9 cellular contexts compared by ENCODE assay signal in genomic region chr4:13920901-13921300, GRCh38.
DNase-seq lines count a peak whose midpoint lies in the region; ATAC-seq and TF ChIP-seq lines count a peak whose summit lies in the region.
"Had no signal": no experiment of that assay in that cellular context is flagged by ENCODE, and none has a peak within 500 bp of the region (broad histone marks: within the 10 kb centered on the region; RNA-seq: fewer than 3 reads in every experiment).

No MANE protein-coding gene starts in this region.

- H3K36me3 Mint-ChIP-seq in osteocyte (ENCODE audit: unreplicated experiment): no peaks in the 10 kb centered on the region

- no peak overlapping the region for H2AFZ ChIP-seq in fibroblast of lung (ENCODE audit: low read length)

- TF ChIP-seq CTCF in fibroblast of lung (conservative IDR thresholded peaks at IDR 0.05 in 1 of 2, IDR thresholded peaks at IDR 0.05 in 1 of 2; ENCODE audit: low read depth in 1 of 2, low read length in 2 of 2) (no peak), osteocyte (IDR thresholded peaks at IDR 0.05) (no peak)

- H3K27ac Mint-ChIP-seq in osteocyte (ENCODE audit: unreplicated experiment): peak overlapping the region; percentile 99
- H3K27ac Mint-ChIP-seq: activated T-helper 17 cell treated with anti-CD3 and anti-CD28 coated beads, Interleukin-2, amount 50 U/mL, for 72 hours had no signal

- H4K20me1 ChIP-seq in fibroblast of lung (ENCODE audit: control insufficient read depth, extremely low read depth, insufficient read depth, low read length): no peaks in the 10 kb centered on the region

- peaks cover 84% of the 10 kb centered on the region for H3K4me1 Mint-ChIP-seq in osteocyte (ENCODE audit: unreplicated experiment)
- H3K4me1 Mint-ChIP-seq: activated T-helper 17 cell treated with anti-CD3 and anti-CD28 coated beads, Interleukin-2, amount 50 U/mL, for 72 hours had no signal

- DNase-seq in DMS53 treated with DMSO at 0.1 percent for 48 hours (lab: John Stamatoyannopoulos, UW; ENCODE audit: unreplicated experiment): peak; percentile 68
- peak; percentile 100 for DNase-seq in RPMI7951 (ENCODE audit: low read depth)
- peak; percentile 99 to 100 for DNase-seq in fibroblast of lung (ENCODE audit: low read depth in 2 of 2)
- peak; percentile 89 for DNase-seq in osteocyte (ENCODE audit: extremely low spot score, unreplicated experiment)
- DNase-seq in NCI-H187 treated with DMSO at 0.1 percent for 48 hours (lab: John Stamatoyannopoulos, UW): no peak
- no peak for DNase-seq in stimulated activated naive CD8-positive, alpha-beta T cell treated with anti-CD3 and anti-CD28 coated beads, Interleukin-15, Interleukin-2, amounts not matched to agents 100 U/mL and 50 U/mL, for 24 hours
- DNase-seq in stimulated activated naive CD4-positive, alpha-beta T cell (lab: John Stamatoyannopoulos, UW): no peak

- no peaks in the 10 kb centered on the region for H3K79me2 ChIP-seq in fibroblast of lung (ENCODE audit: control insufficient read depth, insufficient read depth, low read length)

- peak overlapping the region; percentile 16 for H3K4me2 ChIP-seq in fibroblast of lung (ENCODE audit: extremely low read depth, insufficient read depth, low read length)

- H3K4me1 ChIP-seq in fibroblast of lung (ENCODE audit: control insufficient read depth, extremely low read depth, insufficient read depth, low read length): peaks cover 32% of the 10 kb centered on the region

- no peak overlapping the region for H3K4me3 ChIP-seq in fibroblast of lung (replicated peaks in 1 of 4; ENCODE audit: control extremely low read depth in 1 of 4, insufficient read depth in 1 of 4, low read depth in 3 of 4, low read length in 4 of 4)

- no peaks in the 10 kb centered on the region for H3K36me3 ChIP-seq in fibroblast of lung (ENCODE audit: control insufficient read depth, insufficient read depth, low read length)

- H3K9me3 Mint-ChIP-seq in osteocyte (ENCODE audit: unreplicated experiment): no peaks in the 10 kb centered on the region
- H3K9me3 Mint-ChIP-seq: activated T-helper 17 cell treated with anti-CD3 and anti-CD28 coated beads, Interleukin-2, amount 50 U/mL, for 72 hours had no signal

- no peak for ATAC-seq in HG02973 (IDR thresholded peaks at IDR 0.05; ENCODE audit: unreplicated experiment)
- no peak for ATAC-seq in stimulated activated naive CD8-positive, alpha-beta T cell treated with anti-CD3 and anti-CD28 coated beads, Interleukin-15, Interleukin-2, amounts not matched to agents 100 U/mL and 50 U/mL, for 24 hours
- ATAC-seq: activated T-helper 17 cell treated with anti-CD3 and anti-CD28 coated beads, Interleukin-2, amount 50 U/mL, for 72 hours had no signal

- no peaks in the 10 kb centered on the region for H3K9me3 ChIP-seq in fibroblast of lung (ENCODE audit: control insufficient read depth, insufficient read depth, low read depth, low read length)

- H3K27ac ChIP-seq in fibroblast of lung (ENCODE audit: insufficient read depth, low read length): peak overlapping the region; percentile 100

- peak overlapping the region; percentile 38 for H3K9ac ChIP-seq in fibroblast of lung (ENCODE audit: insufficient read depth, low read length)

- no peaks in the 10 kb centered on the region for H3K27me3 ChIP-seq in fibroblast of lung (ENCODE audit: control insufficient read depth, insufficient read depth, low read length)

- H3K4me3 Mint-ChIP-seq in osteocyte (ENCODE audit: unreplicated experiment): peak overlapping the region; percentile 4
- H3K4me3 Mint-ChIP-seq: activated T-helper 17 cell treated with anti-CD3 and anti-CD28 coated beads, Interleukin-2, amount 50 U/mL, for 72 hours had no signal

- H3K27me3 Mint-ChIP-seq in osteocyte (ENCODE audit: unreplicated experiment): no peaks in the 10 kb centered on the region
- H3K27me3 Mint-ChIP-seq: activated T-helper 17 cell treated with anti-CD3 and anti-CD28 coated beads, Interleukin-2, amount 50 U/mL, for 72 hours had no signal

Comparison
In these comparisons a context has a peak if more than half of its experiments do, and no peak if none do; other contexts are left out.
1. DNase-seq: peak in DMS53 treated with DMSO at 0.1 percent for 48 hours (single experiment), RPMI7951 (single experiment), fibroblast of lung (2 of 2) and osteocyte (single experiment); none in NCI-H187 treated with DMSO at 0.1 percent for 48 hours (single experiment), stimulated activated naive CD8-positive, alpha-beta T cell treated with anti-CD3 and anti-CD28 coated beads, Interleukin-15, Interleukin-2, amounts not matched to agents 100 U/mL and 50 U/mL, for 24 hours (single experiment) and stimulated activated naive CD4-positive, alpha-beta T cell (0 of 6).